Comparison of ENCODE assay signal across 18 cellular contexts in genomic region chr5:92952243-92952642, GRCh38.
"Had no signal": no experiment of that assay in that cellular context is flagged by ENCODE, and none has a peak within 500 bp of the region (broad histone marks: within the 10 kb centered on the region; RNA-seq: fewer than 3 reads in every experiment).

No MANE protein-coding gene starts in this region.

- DNase-seq: NCI-H1092, NCI-H1105 treated with DMSO at 0.1 percent for 48 hours, NCI-H1417 treated with DMSO at 0.1 percent for 48 hours, NCI-H146, NCI-H1694 treated with DMSO at 0.1 percent for 48 hours, NCI-H1930, NCI-H2081, NCI-H2171 treated with DMSO at 0.1 percent for 48 hours, NCI-H226, NCI-H446, NCI-H510A, NCI-H524 treated with DMSO at 0.1 percent for 48 hours, NCI-H69, NCI-H774, Right ventricle myocardium superior, RPMI8226 had no signal

- H3K4me3 ChIP-seq: K562 had no signal

- FAIRE-seq: K562, RCC 7860 had no signal
